ENCODE assay signal across 8 cellular contexts in the genomic region with DNA sequence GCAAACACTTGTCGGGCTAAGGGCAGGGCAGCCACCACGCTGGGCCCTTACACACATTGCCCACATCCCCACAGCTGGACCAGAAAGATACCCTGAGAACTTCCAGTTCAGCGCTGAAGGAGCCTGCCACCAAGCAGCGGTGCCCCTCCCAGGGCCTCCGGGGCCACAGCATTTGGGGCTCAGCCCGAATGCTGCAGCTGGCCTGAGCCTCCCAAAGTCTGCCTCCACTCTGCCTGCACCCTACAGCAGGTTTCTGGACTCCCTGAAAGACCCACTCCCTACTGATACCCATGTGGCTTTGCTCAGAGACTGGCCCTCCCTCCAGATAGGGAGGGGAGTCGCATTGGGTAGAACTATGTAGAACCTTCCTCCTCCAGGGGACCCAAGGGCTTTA. TPM values are rescaled to one million over a fixed set of nuclear protein-coding genes. Genes with fewer than 3 reads are reported as not detected.
DNase-seq lines count a peak whose midpoint lies in the region; ATAC-seq lines count a peak whose summit lies in the region.

No MANE protein-coding gene starts in this region.

- H3K9me3 Mint-ChIP-seq in activated T-helper 17 cell treated with anti-CD3 and anti-CD28 coated beads, Interleukin-2, amount 50 U/mL, for 72 hours, result no peaks in the 10 kb centered on the region
- H3K9me3 Mint-ChIP-seq in memory B cell, result no peaks in the 10 kb centered on the region

- H3K4me3 Mint-ChIP-seq in activated T-helper 17 cell treated with anti-CD3 and anti-CD28 coated beads, Interleukin-2, amount 50 U/mL, for 72 hours, result peak overlapping the region; percentile 100
- peak overlapping the region; percentile 94 for H3K4me3 Mint-ChIP-seq in memory B cell

- peaks cover 15% of the 10 kb centered on the region for H3K36me3 Mint-ChIP-seq in activated T-helper 17 cell treated with anti-CD3 and anti-CD28 coated beads, Interleukin-2, amount 50 U/mL, for 72 hours (ENCODE audit: low read depth)
- no peaks in the 10 kb centered on the region for H3K36me3 Mint-ChIP-seq in memory B cell

- ATAC-seq in activated T-helper 17 cell treated with anti-CD3 and anti-CD28 coated beads, Interleukin-2, amount 50 U/mL, for 72 hours (replicated peaks), result peak; percentile 7
- ATAC-seq in memory B cell (ENCODE audit: low read depth), result no peak
- no peak for ATAC-seq in GM19397 (IDR thresholded peaks at IDR 0.05; ENCODE audit: unreplicated experiment)

- H3K27ac Mint-ChIP-seq in activated T-helper 17 cell treated with anti-CD3 and anti-CD28 coated beads, Interleukin-2, amount 50 U/mL, for 72 hours, result peak overlapping the region; percentile 99
- peak overlapping the region; percentile 92 for H3K27ac Mint-ChIP-seq in memory B cell

- no peaks in the 10 kb centered on the region for H3K27me3 Mint-ChIP-seq in activated T-helper 17 cell treated with anti-CD3 and anti-CD28 coated beads, Interleukin-2, amount 50 U/mL, for 72 hours
- no peaks in the 10 kb centered on the region for H3K27me3 Mint-ChIP-seq in memory B cell

- peak; percentile 6 to 12 for DNase-seq in stimulated activated CD4-positive, alpha-beta T cell treated with anti-CD3 and anti-CD28 coated beads, Interleukin-2, amount 100 ng/mL, for 48 hours
- no peak for DNase-seq in stimulated activated CD4-positive, alpha-beta T cell treated with anti-CD3 and anti-CD28 coated beads, Interleukin-12 subunit alpha, Interleukin-12 subunit beta, amount 100 ng/mL, for 4 hours
- DNase-seq in memory B cell (ENCODE audit: low spot score in 2 of 2) (no peak), GM19238 (ENCODE audit: insufficient read length, low spot score) (no peak), NCI-H2171 treated with DMSO at 0.1 percent for 48 hours (lab: John Stamatoyannopoulos, UW) (no peak), OCI-M2 (lab: John Stamatoyannopoulos, UW; ENCODE audit: unreplicated experiment) (no peak)

- H3K4me1 Mint-ChIP-seq in activated T-helper 17 cell treated with anti-CD3 and anti-CD28 coated beads, Interleukin-2, amount 50 U/mL, for 72 hours, result peaks cover 6% of the 10 kb centered on the region
- H3K4me1 Mint-ChIP-seq in memory B cell, result peaks cover 17% of the 10 kb centered on the region

RNA-seq across cellular contexts. Expression of gene MCRIP1, which starts 1.5 kb away (rescaled TPM):
- 10 to 100 TPM; 45.7 to 94.4 TPM for total RNA-seq in activated T-helper 17 cell treated with anti-CD3 and anti-CD28 coated beads, Interleukin-2, amount 50 U/mL, for 72 hours

RNA-seq across cellular contexts. Expression of gene PPP1R27, which starts 3.3 kb away (rescaled TPM):
- total RNA-seq in activated T-helper 17 cell treated with anti-CD3 and anti-CD28 coated beads, Interleukin-2, amount 50 U/mL, for 72 hours, result not detected

RNA-seq across cellular contexts. Expression of gene GCGR, which starts 27.6 kb away (rescaled TPM):
- total RNA-seq in activated T-helper 17 cell treated with anti-CD3 and anti-CD28 coated beads, Interleukin-2, amount 50 U/mL, for 72 hours, result under 1 TPM in 1 of 2 donors, not detected in 1; 0.26 TPM

RNA-seq across cellular contexts. Expression of gene P4HB, which starts 28.8 kb away (rescaled TPM):
- total RNA-seq in activated T-helper 17 cell treated with anti-CD3 and anti-CD28 coated beads, Interleukin-2, amount 50 U/mL, for 72 hours, result 100 to 1,000 TPM; 506 to 602 TPM

RNA-seq across cellular contexts. Expression of gene ARHGDIA, which starts 39.6 kb away (rescaled TPM):
- 100 to 1,000 TPM; 384 to 814 TPM for total RNA-seq in activated T-helper 17 cell treated with anti-CD3 and anti-CD28 coated beads, Interleukin-2, amount 50 U/mL, for 72 hours

Comparison
In these comparisons a context has a peak if more than half of its experiments do, and no peak if none do; other contexts are left out.
1. DNase-seq: peak in stimulated activated CD4-positive, alpha-beta T cell treated with anti-CD3 and anti-CD28 coated beads, Interleukin-2, amount 100 ng/mL, for 48 hours (2 of 2); none in stimulated activated CD4-positive, alpha-beta T cell treated with anti-CD3 and anti-CD28 coated beads, Interleukin-12 subunit alpha, Interleukin-12 subunit beta, amount 100 ng/mL, for 4 hours (single experiment), memory B cell (0 of 2), GM19238 (single experiment), NCI-H2171 treated with DMSO at 0.1 percent for 48 hours (single experiment) and OCI-M2 (single experiment).